In the genomic region with DNA sequence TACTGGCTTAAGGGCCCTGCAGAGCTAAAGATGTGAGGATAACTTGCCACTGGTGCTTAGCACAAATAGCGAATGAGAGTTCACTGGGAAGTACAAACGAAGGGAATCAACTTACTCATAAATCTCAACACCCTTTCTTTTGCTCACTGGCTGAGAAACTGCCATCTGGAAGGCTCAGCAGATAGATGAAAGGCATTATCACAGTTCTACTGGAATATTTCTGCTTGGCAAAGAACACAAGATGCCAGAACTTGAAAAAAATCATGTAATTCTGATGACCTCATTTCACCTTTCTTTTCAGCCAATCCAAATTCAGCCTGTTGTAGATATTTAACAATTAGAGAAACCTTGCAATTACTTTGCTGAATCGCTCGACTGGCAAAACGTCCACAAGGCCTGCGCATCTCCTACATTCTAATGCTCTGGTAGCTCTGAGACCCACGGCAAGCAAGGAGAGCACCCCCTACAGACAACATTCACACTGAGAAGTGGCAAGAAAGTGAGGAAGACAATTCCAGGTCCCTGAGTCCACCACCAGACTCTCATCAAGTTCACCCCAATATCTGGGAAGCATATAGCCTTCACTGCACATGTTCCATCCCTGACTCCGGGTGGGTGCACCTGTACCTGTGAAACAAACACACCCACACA, we compare ENCODE assay signal across 1 cellular context.
TF ChIP-seq lines count a peak whose summit lies in the region.

No MANE protein-coding gene starts in this region.

TF ChIP-seq in endothelial cell of umbilical vein, 7 proteins besides CTCF, POLR2A, EP300 and RAD21 (continued from another document):
- no peak for TF ChIP-seq GATA2 (IDR thresholded peaks at IDR 0.05; ENCODE audit: insufficient read depth, insufficient read length, low read depth, low read length)
- no peak for TF ChIP-seq POLR2AphosphoS5 (IDR thresholded peaks at IDR 0.05; ENCODE audit: insufficient read depth, low read depth, low read length)
- no peak for TF ChIP-seq JUN (IDR thresholded peaks at IDR 0.05; ENCODE audit: borderline replicate concordance, insufficient read depth, insufficient read length, low read depth)
- no peak for TF ChIP-seq EZH2 (IDR thresholded peaks at IDR 0.05; ENCODE audit: borderline replicate concordance, low read depth, low read length, severe bottlenecking)
TF ChIP-seq in endothelial cell of umbilical vein: peak in this region for 0.
